ENCODE assay signal across 18 cellular contexts in the genomic region with DNA sequence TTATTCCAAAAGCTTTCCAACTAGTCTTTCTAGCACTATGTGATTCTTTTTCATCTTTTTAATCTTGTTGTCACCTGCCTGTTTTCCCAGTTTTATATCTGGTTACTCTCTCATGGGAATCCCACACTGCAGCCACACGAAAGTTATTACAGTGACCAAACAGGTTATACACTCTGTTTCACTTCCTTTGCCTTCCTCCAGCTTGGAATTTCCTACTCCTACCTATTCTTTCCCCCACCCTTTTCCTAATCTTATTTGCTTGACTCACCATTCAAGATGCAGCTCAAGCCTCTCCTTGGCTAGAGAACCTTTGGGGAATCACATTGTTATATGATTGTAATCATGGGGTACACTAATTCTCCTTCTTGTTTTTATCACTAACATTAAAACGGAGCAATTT.
"Had no signal": no experiment of that assay in that cellular context is flagged by ENCODE, and none has a peak within 500 bp of the region (broad histone marks: within the 10 kb centered on the region; RNA-seq: fewer than 3 reads in every experiment).

No MANE protein-coding gene starts in this region.

- DNase-seq: activated CD4-positive, alpha-beta T cell treated with anti-CD3 and anti-CD28 coated beads, Interleukin-2, amount 50 U/mL, for 1 hour; activated CD8-positive, alpha-beta memory T cell treated with anti-CD3 and anti-CD28 coated beads for 24 hours; activated CD8-positive, alpha-beta memory T cell treated with anti-CD3 and anti-CD28 coated beads, Interleukin-2, amount 50 U/mL, for 48 hours; activated gamma-delta T cell; hypothalamus; kidney; left ventricle myocardium superior; mucosa of descending colon; naive B cell; right lobe of liver; small intestine; stimulated activated CD4-positive, alpha-beta T cell treated with anti-CD3 and anti-CD28 coated beads, Interleukin-15, amount 100 ng/mL, for 24 hours; stimulated activated CD4-positive, alpha-beta T cell treated with anti-CD3 and anti-CD28 coated beads, Interleukin-2, amount 100 ng/mL, for 48 hours; T-cell; T-helper 9 cell had no signal

- H3K27ac ChIP-seq: cardiac muscle cell, right lobe of liver, tibial nerve, vagina had no signal

- H3K4me1 ChIP-seq: right lobe of liver, tibial nerve, vagina had no signal

- H3K36me3 ChIP-seq: cardiac muscle cell, right lobe of liver, tibial nerve, vagina had no signal

- ATAC-seq: left ventricle myocardium superior, mucosa of descending colon, right lobe of liver, T-cell had no signal

- H3K4me3 ChIP-seq: cardiac muscle cell, mucosa of descending colon, right lobe of liver, tibial nerve, vagina had no signal

- H3K27me3 ChIP-seq: cardiac muscle cell, right lobe of liver, tibial nerve, vagina had no signal

- H3K9me3 ChIP-seq: mucosa of descending colon, right lobe of liver, tibial nerve, vagina had no signal
